8 cellular contexts compared by ENCODE assay signal in the genomic region with DNA sequence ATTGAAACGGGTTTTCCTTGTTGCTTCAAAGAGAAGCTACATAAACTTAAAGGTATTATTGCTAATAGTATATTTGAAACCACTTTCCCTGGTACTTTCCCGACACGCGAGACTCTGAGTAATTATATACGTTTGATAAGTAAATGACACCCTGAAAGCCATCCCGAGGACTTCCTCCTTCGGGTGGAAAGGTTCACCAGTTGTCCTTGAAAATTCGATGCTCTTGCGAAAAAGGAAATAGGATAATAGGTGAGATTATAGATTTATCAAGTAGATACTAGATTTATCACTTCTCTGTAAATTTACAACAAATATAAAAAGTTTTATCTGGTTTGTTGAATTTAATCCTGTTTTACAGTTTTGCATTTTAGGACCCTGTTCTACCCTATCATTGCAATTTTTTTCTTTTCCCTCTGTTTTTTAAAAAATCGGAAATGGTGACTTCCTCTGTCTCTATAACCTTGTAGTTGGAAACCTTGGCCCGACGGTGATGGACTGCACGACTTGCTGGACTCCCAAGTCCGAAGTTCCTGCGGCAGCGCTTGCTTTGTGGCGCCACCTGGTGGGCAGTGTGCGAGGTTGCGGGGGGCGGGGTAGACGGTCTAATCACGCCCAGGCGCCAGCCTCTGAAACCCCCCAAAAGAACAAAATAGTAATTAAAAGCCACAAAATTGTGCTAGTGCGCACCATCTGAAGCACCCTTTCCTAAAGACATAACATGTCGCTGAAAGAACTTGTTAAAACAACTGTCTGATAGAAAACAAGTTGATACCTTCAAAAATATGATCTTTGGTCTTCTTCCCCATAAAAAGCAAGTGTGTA. TPM values are rescaled to one million over a fixed set of nuclear protein-coding genes. Genes with fewer than 3 reads are reported as not detected.
DNase-seq lines count a peak whose midpoint lies in the region; ATAC-seq and TF ChIP-seq lines count a peak whose summit lies in the region.

No MANE protein-coding gene starts in this region.

- H3K27ac Mint-ChIP-seq in activated T-helper 17 cell treated with anti-CD3 and anti-CD28 coated beads, Interleukin-2, amount 50 U/mL, for 72 hours, result peak overlapping the region; percentile 5

- DNase-seq in Caki2 (ENCODE audit: low read depth) (peak; percentile 70), HUDEP-2 (lab: John Stamatoyannopoulos, UW; ENCODE audit: unreplicated experiment in 76 of 76) (peak in 69 of 76 experiments; percentile 3 to 85 (median 61)), PC-3 (peak; percentile 91), fibroblast of the aortic adventitia (ENCODE audit: low read depth) (peak; percentile 90), upper lobe of left lung (peak; percentile 84 to 90)

- peak overlapping the region; percentile 97 for H2AFZ ChIP-seq in PC-3 (ENCODE audit: low read length)

- no peaks in the 10 kb centered on the region for H3K27me3 ChIP-seq in PC-3 (ENCODE audit: low read length)
- H3K27me3 ChIP-seq in neutrophil, result peaks cover 100% of the 10 kb centered on the region
- H3K27me3 ChIP-seq in upper lobe of left lung, result peaks cover 0 to 98% (median 67%) of the 10 kb centered on the region in 4 donors

- ATAC-seq in PC-3 (peak; percentile 36), upper lobe of left lung (ENCODE audit: low FRiP score in 2 of 2) (peak; percentile 82 to 84), HG03378 (IDR thresholded peaks at IDR 0.05; ENCODE audit: unreplicated experiment) (no peak)
- peak; percentile 39 for ATAC-seq in activated T-helper 17 cell treated with anti-CD3 and anti-CD28 coated beads, Interleukin-2, amount 50 U/mL, for 72 hours (replicated peaks)

- no peaks in the 10 kb centered on the region for H3K9me3 Mint-ChIP-seq in activated T-helper 17 cell treated with anti-CD3 and anti-CD28 coated beads, Interleukin-2, amount 50 U/mL, for 72 hours

- TF ChIP-seq CTCF in PC-3 (conservative IDR thresholded peaks at IDR 0.05; ENCODE audit: low read depth, low read length) (peak; percentile 97), fibroblast of the aortic adventitia (IDR thresholded peaks at IDR 0.05; ENCODE audit: insufficient read depth, low read length) (peak; percentile 95), neutrophil (IDR thresholded peaks at IDR 0.05) (peak; percentile 91), upper lobe of left lung (IDR thresholded peaks at IDR 0.05) (peak; percentile 78 to 87 (median 83))

- peaks cover 20% of the 10 kb centered on the region for H3K4me1 ChIP-seq in PC-3 (ENCODE audit: insufficient read depth, low read length)
- peaks cover 68 to 82% of the 10 kb centered on the region in 2 experiments for H3K4me1 ChIP-seq in neutrophil (ENCODE audit: control insufficient read depth in 1 of 2, insufficient read depth in 1 of 2, low read depth in 1 of 2, low read length in 1 of 2)
- peaks cover 61 to 81% (median 69%) of the 10 kb centered on the region in 4 donors for H3K4me1 ChIP-seq in upper lobe of left lung

- no TSS peak for BruUV-seq in PC-3 (replicated peaks; lab: Mats Ljungman, UMichigan)

- peaks cover 18% of the 10 kb centered on the region for H3K4me1 Mint-ChIP-seq in activated T-helper 17 cell treated with anti-CD3 and anti-CD28 coated beads, Interleukin-2, amount 50 U/mL, for 72 hours

- peak overlapping the region; percentile 78 for H3K4me3 ChIP-seq in PC-3 (ENCODE audit: low read length)
- H3K4me3 ChIP-seq in fibroblast of the aortic adventitia (ENCODE audit: low read depth, low read length), result peak overlapping the region; percentile 28
- H3K4me3 ChIP-seq in neutrophil (ENCODE audit: low read depth in 1 of 2, low read length in 1 of 2), result peak overlapping the region; percentile 57 to 95
- peak overlapping the region in 3 of 4 donors; percentile 45 to 65 (median 61) for H3K4me3 ChIP-seq in upper lobe of left lung

- no peaks in the 10 kb centered on the region for H3K9me2 ChIP-seq in PC-3 (replicated peaks; ENCODE audit: low read length)

- no peaks in the 10 kb centered on the region for H4K20me1 ChIP-seq in PC-3 (ENCODE audit: low read length)

- CTCF ChIA-PET in PC-3 (lab: Charles Lee), result interaction anchor here (0.7 kb wide), 1 partner anchor 69 kb away, joined by 3 read pairs; no protein-coding TSS in a partner anchor

- TF ChIP-seq POLR2A in upper lobe of left lung (IDR thresholded peaks at IDR 0.05), result no peak

- H3K27me3 Mint-ChIP-seq in activated T-helper 17 cell treated with anti-CD3 and anti-CD28 coated beads, Interleukin-2, amount 50 U/mL, for 72 hours, result peaks cover 53% of the 10 kb centered on the region

- peaks cover 6% of the 10 kb centered on the region for H3K36me3 Mint-ChIP-seq in activated T-helper 17 cell treated with anti-CD3 and anti-CD28 coated beads, Interleukin-2, amount 50 U/mL, for 72 hours (ENCODE audit: low read depth)

- peak overlapping the region; percentile 99 for H3K4me2 ChIP-seq in PC-3 (ENCODE audit: low read length)

- no peaks in the 10 kb centered on the region for H3K79me2 ChIP-seq in PC-3 (ENCODE audit: low read length)

- TF ChIP-seq EP300 in upper lobe of left lung (IDR thresholded peaks at IDR 0.05), result no peak

- H3F3A ChIP-seq in PC-3 (ENCODE audit: low read length, unreplicated experiment), result no peaks in the 10 kb centered on the region

- H3K36me3 ChIP-seq in PC-3 (ENCODE audit: low read depth, low read length), result no peaks in the 10 kb centered on the region
- no peaks in the 10 kb centered on the region for H3K36me3 ChIP-seq in neutrophil
- H3K36me3 ChIP-seq in upper lobe of left lung, result no peaks in the 10 kb centered on the region

- H3K4me3 Mint-ChIP-seq in activated T-helper 17 cell treated with anti-CD3 and anti-CD28 coated beads, Interleukin-2, amount 50 U/mL, for 72 hours, result peak overlapping the region; percentile 76

- intact Hi-C loops in PC-3 (cut with micrococcal nuclease), result loop anchor here (1.0 to 5.0 kb wide), 6 partner anchors 147 to 531 kb away; a partner anchor contains a TSS

- H3K9ac ChIP-seq in PC-3 (ENCODE audit: low read length), result peak overlapping the region; percentile 15; the same call in 1 of the 2 replicates

- in situ Hi-C loops in Caki2 (cut with HindIII; ENCODE audit: low pct_unique_long_range_greater_than_20kb, low sequenced_read_pairs), result no loop called here

- H3K27ac ChIP-seq in PC-3 (ENCODE audit: low read length), result no peak overlapping the region
- no peak overlapping the region for H3K27ac ChIP-seq in neutrophil
- H3K27ac ChIP-seq in upper lobe of left lung, result no peak overlapping the region

- POLR2A ChIA-PET in PC-3 (lab: Charles Lee; ENCODE audit: unreplicated experiment), result no interaction called here

- 2 to 3% methylated on average over 25 of the region's 25 CpGs for WGBS in upper lobe of left lung, 2 donors

- no peaks in the 10 kb centered on the region for H3K9me3 ChIP-seq in PC-3 (ENCODE audit: low read length)
- no peaks in the 10 kb centered on the region for H3K9me3 ChIP-seq in neutrophil
- no peaks in the 10 kb centered on the region for H3K9me3 ChIP-seq in upper lobe of left lung

RNA-seq across cellular contexts. Expression of a gene that starts 1.0 kb away (rescaled TPM):
- 1.4 TPM in 1 of 2 replicates, not detected in the other for total RNA-seq in Caki2 (2014; rRNA removed; shearing (Covaris generic); ENCODE audit: low replicate concordance)
- total RNA-seq in PC-3 (2014; rRNA removed) (0.29 and 1.4 TPM in 2 replicates), fibroblast of the aortic adventitia (ENCODE audit: low replicate concordance) (0.72 TPM in 1 of 2 replicates, not detected in the other), upper lobe of left lung (not detected)
- total RNA-seq in activated T-helper 17 cell treated with anti-CD3 and anti-CD28 coated beads, Interleukin-2, amount 50 U/mL, for 72 hours, result not detected

RNA-seq across cellular contexts. Expression of a gene that starts 18.4 kb away (rescaled TPM):
- 3.2 and 9.6 TPM in 2 replicates for total RNA-seq in Caki2 (2014; rRNA removed; shearing (Covaris generic); ENCODE audit: low replicate concordance)
- total RNA-seq in PC-3 (2014; rRNA removed) (7.6 and 13.2 TPM in 2 replicates), fibroblast of the aortic adventitia (ENCODE audit: low replicate concordance) (0.41 and 0.99 TPM in 2 replicates), upper lobe of left lung (not detected)
- not detected for total RNA-seq in activated T-helper 17 cell treated with anti-CD3 and anti-CD28 coated beads, Interleukin-2, amount 50 U/mL, for 72 hours

Comparison
In these comparisons a context has a peak if more than half of its experiments do, and no peak if none do; other contexts are left out.
1. H3K4me3 ChIP-seq: peak in every context shown above with its lines; median percentile 78 in PC-3; 76 in neutrophil; 61 in upper lobe of left lung; 28 in fibroblast of the aortic adventitia.